Comparison of ENCODE assay signal across 20 cellular contexts in genomic region chr16:25812215-25812614, GRCh38.
A peak's percentile ranks its signal among the peaks of the same experiment; 100 is the strongest.
DNase-seq lines count a peak whose midpoint lies in the region; ATAC-seq and TF ChIP-seq lines count a peak whose summit lies in the region.
"Had no signal": no experiment of that assay in that cellular context is flagged by ENCODE, and none has a peak within 500 bp of the region (broad histone marks: within the 10 kb centered on the region; RNA-seq: fewer than 3 reads in every experiment).

No MANE protein-coding gene starts in this region.

- H3K27ac ChIP-seq in BLaER1 treated with 17β-estradiol and CSF1 and Interleukin-3, amounts not matched to agents 10 nM and 100 nM = peak overlapping the region in 3 of 11 experiments; percentile 0 to 23 (median 20); a peak in 2 of 22 replicates
- H3K27ac ChIP-seq: A549, BLaER1 had no signal

- H3K9ac ChIP-seq in BLaER1 treated with 17β-estradiol and CSF1 and Interleukin-3, amounts not matched to agents 10 nM and 100 nM = no peak overlapping the region
- H3K9ac ChIP-seq: BLaER1 had no signal

- TF ChIP-seq CTCF in GM13976 (IDR thresholded peaks at IDR 0.05; ENCODE audit: borderline replicate concordance, control extremely low read depth, extremely low read depth, insufficient read depth, missing control alignments) = no peak

- no peak for ATAC-seq in HG03196 (IDR thresholded peaks at IDR 0.05; ENCODE audit: unreplicated experiment)
- ATAC-seq: A549, GM12878, GM23338, HCT116 had no signal

- no peaks in the 10 kb centered on the region for H3K9me3 ChIP-seq in BLaER1 treated with 17β-estradiol and CSF1 and Interleukin-3, amounts not matched to agents 10 nM and 100 nM (replicated peaks in 1 of 11)
- H3K9me3 ChIP-seq: A549, BLaER1 had no signal

- H3K36me3 ChIP-seq in BLaER1 treated with 17β-estradiol and CSF1 and Interleukin-3, amounts not matched to agents 10 nM and 100 nM = no peaks in the 10 kb centered on the region
- H3K36me3 ChIP-seq: BLaER1 had no signal

- no peaks in the 10 kb centered on the region for H3K27me3 ChIP-seq in BLaER1 treated with 17β-estradiol and CSF1 and Interleukin-3, amounts not matched to agents 10 nM and 100 nM
- H3K27me3 ChIP-seq: BLaER1 had no signal

- no peak overlapping the region for H3K4me3 ChIP-seq in BLaER1 treated with 17β-estradiol and CSF1 and Interleukin-3, amounts not matched to agents 10 nM and 100 nM
- H3K4me3 ChIP-seq: A549, BLaER1, GM12878, GM23338 had no signal

- peak overlapping the region in 8 of 11 experiments; percentile 5 to 51 (median 28); a peak in 15 of 22 replicates for H3K4me2 ChIP-seq in BLaER1 treated with 17β-estradiol and CSF1 and Interleukin-3, amounts not matched to agents 10 nM and 100 nM
- H3K4me2 ChIP-seq: A549, BLaER1, GM23338 had no signal

- in situ Hi-C loops in GM13976 (cut with MboI; ENCODE audit: low sequenced_read_pairs, unreplicated experiment) = no loop called here

- peaks cover 8 to 22% (median 11%) of the 10 kb centered on the region in 10 experiments; a peak in 11 of 20 replicates for H3K4me1 ChIP-seq in BLaER1 treated with 17β-estradiol and CSF1 and Interleukin-3, amounts not matched to agents 10 nM and 100 nM
- H3K4me1 ChIP-seq: A549 had no signal

- DNase-seq in NCI-H748 (lab: John Stamatoyannopoulos, UW; ENCODE audit: unreplicated experiment) (peak; percentile 46), NCI-H748 treated with DMSO at 0.1 percent for 48 hours (lab: John Stamatoyannopoulos, UW) (no peak), NCI-H526 treated with DMSO at 0.1 percent for 48 hours (lab: John Stamatoyannopoulos, UW) (peak; percentile 77), AG08395 (ENCODE audit: low spot score) (no peak), GM13976 (ENCODE audit: low spot score) (no peak)
- DNase-seq: 8988T; CD4-positive, alpha-beta T cell; CD8-positive, alpha-beta memory T cell; DMS 273 treated with DMSO at 0.1 percent for 48 hours; DMS79; EL; GDM1; H9 had no signal

- H4K20me1 ChIP-seq in BLaER1 treated with 17β-estradiol and CSF1 and Interleukin-3, amounts not matched to agents 10 nM and 100 nM = no peaks in the 10 kb centered on the region; a peak in 1 of 22 replicates
- H4K20me1 ChIP-seq: BLaER1 had no signal

Comparison
In these comparisons a context has a peak if more than half of its experiments do, and no peak if none do; other contexts are left out.
1. DNase-seq: peak in NCI-H748 (single experiment) and NCI-H526 treated with DMSO at 0.1 percent for 48 hours (single experiment); none in NCI-H748 treated with DMSO at 0.1 percent for 48 hours (single experiment), AG08395 (single experiment) and GM13976 (single experiment).